19 cellular contexts compared by ENCODE assay signal in genomic region chr6:119184008-119184665, GRCh38.
DNase-seq lines count a peak whose midpoint lies in the region; ATAC-seq, FAIRE-seq and TF ChIP-seq lines count a peak whose summit lies in the region.
"Had no signal": no experiment of that assay in that cellular context is flagged by ENCODE, and none has a peak within 500 bp of the region (broad histone marks: within the 10 kb centered on the region; RNA-seq: fewer than 3 reads in every experiment).

No MANE protein-coding gene starts in this region.

- H4K91ac ChIP-seq in IMR-90 (ENCODE audit: insufficient read depth, low read depth, low read length) (no peak overlapping the region), mesenchymal stem cell (ENCODE audit: low read length) (no peak overlapping the region)

- TF ChIP-seq POLR2A in IMR-90 (IDR thresholded peaks at IDR 0.05; ENCODE audit: low read depth, low read length) = no peak

- no peak overlapping the region for H2AK9ac ChIP-seq in IMR-90 (replicated peaks; ENCODE audit: low read depth, low read length, poor library complexity)

- peaks cover 4% of the 10 kb centered on the region for H3K36me3 Mint-ChIP-seq in astrocyte (ENCODE audit: low read depth, unreplicated experiment)
- H3K36me3 Mint-ChIP-seq in T-cell = peaks cover 56% of the 10 kb centered on the region

- TF ChIP-seq CTCF in IMR-90 (conservative IDR thresholded peaks at IDR 0.05; ENCODE audit: low read depth, low read length) (no peak), astrocyte (IDR thresholded peaks at IDR 0.05; ENCODE audit: insufficient read depth, low read depth, low read length) (no peak)

- H4K8ac ChIP-seq in IMR-90 (ENCODE audit: low read depth in 2 of 2, low read length in 2 of 2) = no peak overlapping the region
- no peak overlapping the region for H4K8ac ChIP-seq in mesenchymal stem cell (ENCODE audit: low read length)

- H3K18ac ChIP-seq in IMR-90 (ENCODE audit: low read depth, low read length) (no peak overlapping the region), mesenchymal stem cell (ENCODE audit: low read depth in 1 of 2, low read length in 2 of 2) (no peak overlapping the region)

- no peak overlapping the region for H2BK20ac ChIP-seq in IMR-90 (ENCODE audit: low read depth, low read length)

- H3K4me1 ChIP-seq in BLaER1 (peaks cover 23% of the 10 kb centered on the region), IMR-90 (ENCODE audit: control insufficient read depth, insufficient read depth, low read length) (no peaks in the 10 kb centered on the region), astrocyte (ENCODE audit: insufficient read depth, low read length) (no peaks in the 10 kb centered on the region), mesenchymal stem cell (ENCODE audit: control insufficient read depth, insufficient read depth, low read depth, low read length) (no peaks in the 10 kb centered on the region)

- H4K20me1 ChIP-seq in BLaER1 (no peaks in the 10 kb centered on the region), IMR-90 (ENCODE audit: insufficient read depth, low read length) (no peaks in the 10 kb centered on the region), astrocyte (ENCODE audit: insufficient read depth, low read length) (no peaks in the 10 kb centered on the region)

- H3K4me1 Mint-ChIP-seq in astrocyte (ENCODE audit: low read depth, unreplicated experiment) (peaks cover 6% of the 10 kb centered on the region), T-cell (peaks cover 20 to 23% (median 20%) of the 10 kb centered on the region in 3 donors)
- H3K4me1 Mint-ChIP-seq: CD14-positive monocyte had no signal

- H3K36me3 ChIP-seq in BLaER1 = peaks cover 12% of the 10 kb centered on the region; the same call in 1 of the 2 replicates
- H3K36me3 ChIP-seq in IMR-90 (ENCODE audit: control insufficient read depth, insufficient read depth, low read length) = no peaks in the 10 kb centered on the region
- no peaks in the 10 kb centered on the region for H3K36me3 ChIP-seq in astrocyte (ENCODE audit: insufficient read depth, low read length)
- peaks cover 0 to 93% of the 10 kb centered on the region in 2 experiments for H3K36me3 ChIP-seq in mesenchymal stem cell (ENCODE audit: control insufficient read depth in 1 of 2, insufficient read depth in 2 of 2, low read depth in 1 of 2, low read length in 2 of 2)
- H3K36me3 ChIP-seq: HAP-1 had no signal

- 0 out of 2 replicates have a peak, but pooled peaks cover 2% of the 10 kb centered on the region for H3K9me1 ChIP-seq in IMR-90 (ENCODE audit: insufficient read depth, low read length)

- H3K9me3 ChIP-seq in BLaER1 (0 out of 2 replicates have a peak, but pooled peaks cover 5% of the 10 kb centered on the region), IMR-90 (ENCODE audit: control insufficient read depth, insufficient read depth, low read length) (no peaks in the 10 kb centered on the region), astrocyte (ENCODE audit: insufficient read depth, low read depth, low read length) (no peaks in the 10 kb centered on the region), mesenchymal stem cell (ENCODE audit: control insufficient read depth, low read length) (no peaks in the 10 kb centered on the region)
- H3K9me3 ChIP-seq: HAP-1 had no signal

- H3K79me2 ChIP-seq in astrocyte (ENCODE audit: insufficient read depth, low read length) = no peaks in the 10 kb centered on the region

- intact Hi-C loops in IMR-90 (cut with micrococcal nuclease) = no loop called here

- FAIRE-seq in astrocyte (lab: Jason Lieb, UNC) = peak; percentile 32
- FAIRE-seq: A204.1 had no signal

- no TSS peak for BruUV-seq in IMR-90 (replicated peaks; lab: Mats Ljungman, UMichigan)

- POLR2A ChIA-PET in IMR-90 (lab: Charles Lee; ENCODE audit: unreplicated experiment) = no interaction called here
- POLR2A ChIA-PET in T-cell (lab: Charles Lee) = interaction anchor here in 1 of 2 donors (0.9 kb wide), 1 partner anchor 1242 kb away, joined by 3 read pairs; no protein-coding TSS in a partner anchor

- TF ChIP-seq RAD21 in IMR-90 (IDR thresholded peaks at IDR 0.05; ENCODE audit: low read length) = no peak

- no peak overlapping the region for H2BK15ac ChIP-seq in IMR-90 (ENCODE audit: low read depth, low read length)
- H2BK15ac ChIP-seq in mesenchymal stem cell (ENCODE audit: low read depth, poor library complexity, severe bottlenecking) = no peak overlapping the region

- H3K9ac ChIP-seq in BLaER1 (no peak overlapping the region), IMR-90 (ENCODE audit: low read depth, low read length) (no peak overlapping the region), astrocyte (ENCODE audit: low read length) (no peak overlapping the region), mesenchymal stem cell (ENCODE audit: low read length) (no peak overlapping the region)

- no peak overlapping the region for H4K5ac ChIP-seq in IMR-90 (ENCODE audit: low read depth, low read length)

- H3K27me3 Mint-ChIP-seq in astrocyte (ENCODE audit: low read depth, unreplicated experiment) (no peaks in the 10 kb centered on the region), T-cell (no peaks in the 10 kb centered on the region)

- H3K4me3 Mint-ChIP-seq in astrocyte (ENCODE audit: unreplicated experiment) (no peak overlapping the region), T-cell (no peak overlapping the region)
- H3K4me3 Mint-ChIP-seq: CD14-positive monocyte had no signal

- CTCF ChIA-PET in IMR-90 (lab: Yijun Ruan, JAX) = interaction anchor here (0.6 kb wide), 1 partner anchor 9 kb away, joined by 4 read pairs; no protein-coding TSS in a partner anchor
- CTCF ChIA-PET in T-cell (lab: Charles Lee) = interaction anchor here in 1 of 2 donors (0.6 kb wide), 1 partner anchor 228 kb away, joined by 3 read pairs; no protein-coding TSS in a partner anchor

- in situ Hi-C loops in IMR-90 (cut with MboI; ENCODE audit: low sequenced_read_pairs) = no loop called here

- H2BK120ac ChIP-seq in IMR-90 (ENCODE audit: low read depth, low read length) (no peak overlapping the region), mesenchymal stem cell (ENCODE audit: low read depth, low read length) (no peak overlapping the region)

- H3K4me2 ChIP-seq in BLaER1 (peak overlapping the region; percentile 39), IMR-90 (ENCODE audit: low read depth, low read length) (no peak overlapping the region), astrocyte (ENCODE audit: low read length) (no peak overlapping the region), mesenchymal stem cell (ENCODE audit: low read length, poor library complexity, severe bottlenecking) (no peak overlapping the region)

- no peak overlapping the region for H3K4me3 ChIP-seq in BLaER1
- no peak overlapping the region for H3K4me3 ChIP-seq in IMR-90 (ENCODE audit: insufficient read depth, low read depth, low read length)
- H3K4me3 ChIP-seq in astrocyte (ENCODE audit: insufficient read depth, low read depth, low read length) = no peak overlapping the region
- no peak overlapping the region for H3K4me3 ChIP-seq in mesenchymal stem cell (ENCODE audit: insufficient read depth in 1 of 2, low read depth in 1 of 2, low read length in 2 of 2)
- H3K4me3 ChIP-seq: HAP-1 had no signal

- H3K4ac ChIP-seq in IMR-90 (ENCODE audit: low read depth, low read length) = no peak overlapping the region
- H3K4ac ChIP-seq in mesenchymal stem cell (ENCODE audit: low read depth in 1 of 2, low read length in 2 of 2) = no peak overlapping the region

- H3K56ac ChIP-seq in IMR-90 (ENCODE audit: extremely low read depth, insufficient read depth, low read length) = no peak overlapping the region

- no peaks in the 10 kb centered on the region for H3K79me1 ChIP-seq in IMR-90 (ENCODE audit: low read depth in 1 of 2, low read length in 2 of 2)
- H3K79me1 ChIP-seq in mesenchymal stem cell (replicated peaks; ENCODE audit: low read length, poor library complexity, severe bottlenecking) = no peaks in the 10 kb centered on the region

- H2BK5ac ChIP-seq in IMR-90 (ENCODE audit: low read depth, low read length, poor library complexity, severe bottlenecking) (no peak overlapping the region), mesenchymal stem cell (ENCODE audit: low read depth, low read length, poor library complexity, severe bottlenecking) (no peak overlapping the region)

- no peak overlapping the region for H2AK5ac ChIP-seq in IMR-90 (ENCODE audit: low read depth, low read length)
- H2AK5ac ChIP-seq in mesenchymal stem cell (ENCODE audit: low read length, severe bottlenecking) = no peak overlapping the region

- H3K23ac ChIP-seq in IMR-90 (ENCODE audit: low read depth, low read length) (peak overlapping the region; percentile 33; the same call in 1 of the 2 replicates), mesenchymal stem cell (ENCODE audit: low read length in 2 of 2) (no peak overlapping the region)

- no peak overlapping the region for H2BK12ac ChIP-seq in mesenchymal stem cell (ENCODE audit: low read length in 2 of 2)

- H3K27ac Mint-ChIP-seq in astrocyte (ENCODE audit: unreplicated experiment) (no peak overlapping the region), T-cell (no peak overlapping the region)

- H2AFZ ChIP-seq in IMR-90 (replicated peaks; ENCODE audit: low read length, poor library complexity) (no peak overlapping the region), astrocyte (ENCODE audit: low read depth, low read length) (no peak overlapping the region), mesenchymal stem cell (ENCODE audit: low read depth, low read length) (no peak overlapping the region)

- H3K27me3 ChIP-seq in BLaER1 = no peaks in the 10 kb centered on the region
- no peaks in the 10 kb centered on the region for H3K27me3 ChIP-seq in IMR-90 (ENCODE audit: control insufficient read depth, insufficient read depth, low read length)
- no peaks in the 10 kb centered on the region for H3K27me3 ChIP-seq in astrocyte (ENCODE audit: insufficient read depth, low read length)
- no peaks in the 10 kb centered on the region for H3K27me3 ChIP-seq in mesenchymal stem cell (ENCODE audit: control insufficient read depth in 1 of 2, insufficient read depth in 1 of 2, low read length in 2 of 2)

- dilution Hi-C loops in IMR-90 (cut with HindIII; ENCODE audit: low sequenced_read_pairs, unreplicated experiment) = no loop called here

- peak; percentile 30 for DNase-seq in IMR-90
- no peak for DNase-seq in astrocyte (ENCODE audit: low read depth)
- peak; percentile 40 for DNase-seq in mesenchymal stem cell
- no peak for DNase-seq in iPS-NIHi11 (ENCODE audit: low spot score)
- DNase-seq in T-cell = no peak
- DNase-seq: EL, KBM-7, NCI-H1092 treated with DMSO at 0.1 percent for 48 hours, NCI-H2029 treated with DMSO at 0.1 percent for 48 hours, NCI-H226, NCI-H524, NCI-H774 had no signal

- ATAC-seq in IMR-90 (ENCODE audit: low read depth) = no peak
- ATAC-seq in HG03159 (IDR thresholded peaks at IDR 0.05; ENCODE audit: unreplicated experiment) = no peak
- no peak for ATAC-seq in GM18502 (IDR thresholded peaks at IDR 0.05; ENCODE audit: poor library complexity, unreplicated experiment)
- no peak for ATAC-seq in T-cell (replicated peaks in 1 of 4)
- ATAC-seq: Panc1 had no signal

- H3K27ac ChIP-seq in BLaER1 (no peak overlapping the region), IMR-90 (ENCODE audit: insufficient read depth, low read length) (no peak overlapping the region), astrocyte (ENCODE audit: low read depth, low read length) (no peak overlapping the region), mesenchymal stem cell (ENCODE audit: low read length, poor library complexity, severe bottlenecking) (no peak overlapping the region)

- H3K14ac ChIP-seq in IMR-90 (replicated peaks; ENCODE audit: low read depth, low read length) (no peak overlapping the region; the same call in 1 of the 2 replicates), mesenchymal stem cell (ENCODE audit: low read length in 2 of 2) (no peak overlapping the region)

- no CpG with 5 or more reads among the region's 5 CpGs for WGBS in IMR-90 (ENCODE audit: extremely low coverage in 2 of 2, insufficient read length in 1 of 2), 2 experiments
- WGBS in mesenchymal stem cell = 74% methylated on average over 2 of the region's 5 CpGs

- H3K9me3 Mint-ChIP-seq in astrocyte (ENCODE audit: unreplicated experiment) (no peaks in the 10 kb centered on the region), T-cell (no peaks in the 10 kb centered on the region)

Comparison
In these comparisons a context has a peak if more than half of its experiments do, and no peak if none do; other contexts are left out.
1. DNase-seq: peak in IMR-90 (single experiment) and mesenchymal stem cell (single experiment); none in astrocyte (single experiment), iPS-NIHi11 (single experiment) and T-cell (0 of 34).